Comparison of ENCODE assay signal across 8 cellular contexts in genomic region chr9:35829764-35830096, GRCh38. TPM values are rescaled to one million over a fixed set of nuclear protein-coding genes. Genes with fewer than 3 reads are reported as not detected.
DNase-seq lines count a peak whose midpoint lies in the region; ATAC-seq and TF ChIP-seq lines count a peak whose summit lies in the region.

No MANE protein-coding gene starts in this region.

- no peak for TF ChIP-seq EP300 in tibial nerve (IDR thresholded peaks at IDR 0.05)

- no peak for DNase-seq in activated T-cell treated with anti-CD3 and anti-CD28 coated beads, Interleukin-2, amount 50 U/mL, for 24 hours
- DNase-seq in activated T-cell treated with anti-CD3 and anti-CD28 coated beads, Interleukin-2, amount 50 U/mL, for 48 hours = no peak
- DNase-seq in right lobe of liver (no peak), tibial nerve (ENCODE audit: low spot score in 2 of 2) (no peak), HuH-7 (ENCODE audit: low spot score) (no peak), cerebellum (ENCODE audit: low spot score) (no peak)

- H3K4me3 Mint-ChIP-seq in activated T-cell treated with anti-CD3 and anti-CD28 coated beads, Interleukin-2, amount 50 U/mL, for 24 hours = peak overlapping the region; percentile 75

- H3K27ac Mint-ChIP-seq in activated T-cell treated with anti-CD3 and anti-CD28 coated beads, Interleukin-2, amount 50 U/mL, for 24 hours = peak overlapping the region; percentile 62

- H3K9me3 ChIP-seq in right lobe of liver = no peaks in the 10 kb centered on the region
- H3K9me3 ChIP-seq in tibial nerve = no peaks in the 10 kb centered on the region

- H3K36me3 Mint-ChIP-seq in activated T-cell treated with anti-CD3 and anti-CD28 coated beads, Interleukin-2, amount 50 U/mL, for 24 hours (ENCODE audit: low read depth) = peaks cover 3% of the 10 kb centered on the region

- H3K4me3 ChIP-seq in right lobe of liver (peak overlapping the region; percentile 62 to 88 (median 75)), tibial nerve (peak overlapping the region; percentile 53 to 96 (median 84))

- 45% methylated on average over 2 of the region's 2 CpGs for WGBS in right lobe of liver (ENCODE audit: insufficient coverage, low coverage, low lambda C conversion rate, missing lambda C conversion rate)
- 31 to 47% methylated on average over 2 of the region's 2 CpGs for WGBS in tibial nerve, 2 donors

- H3K9me3 Mint-ChIP-seq in activated T-cell treated with anti-CD3 and anti-CD28 coated beads, Interleukin-2, amount 50 U/mL, for 24 hours = no peaks in the 10 kb centered on the region

- no peaks in the 10 kb centered on the region for H3K27me3 Mint-ChIP-seq in activated T-cell treated with anti-CD3 and anti-CD28 coated beads, Interleukin-2, amount 50 U/mL, for 24 hours

- no peaks in the 10 kb centered on the region for H3K27me3 ChIP-seq in right lobe of liver
- H3K27me3 ChIP-seq in tibial nerve = no peaks in the 10 kb centered on the region

- H3K36me3 ChIP-seq in right lobe of liver (no peaks in the 10 kb centered on the region), tibial nerve (no peaks in the 10 kb centered on the region)

- H3K27ac ChIP-seq in angular gyrus (ENCODE audit: low read depth, low read length) (peak overlapping the region; percentile 22), right lobe of liver (peak overlapping the region in 1 of 3 donors; percentile 87), tibial nerve (peak overlapping the region; percentile 93 to 100 (median 98))

- TF ChIP-seq POLR2A in right lobe of liver (IDR thresholded peaks at IDR 0.05) (no peak), tibial nerve (IDR thresholded peaks at IDR 0.05) (no peak)

- ATAC-seq in right lobe of liver (no peak), GM19035 (IDR thresholded peaks at IDR 0.05; ENCODE audit: unreplicated experiment) (no peak)

- H3K4me1 Mint-ChIP-seq in activated T-cell treated with anti-CD3 and anti-CD28 coated beads, Interleukin-2, amount 50 U/mL, for 24 hours (ENCODE audit: low read depth) = peaks cover 22% of the 10 kb centered on the region

- intact Hi-C loops in right lobe of liver (cut with DNase I) = loop anchor here in 1 of 2 donors (10.0 kb wide), 1 partner anchor 55 kb away; no protein-coding TSS in a partner anchor

- TF ChIP-seq CTCF in right lobe of liver (IDR thresholded peaks at IDR 0.05) (no peak), tibial nerve (IDR thresholded peaks at IDR 0.05) (no peak)

- H3K4me1 ChIP-seq in right lobe of liver (peaks cover 0 to 30% (median 5%) of the 10 kb centered on the region in 4 donors), tibial nerve (peaks cover 2 to 56% (median 27%) of the 10 kb centered on the region in 4 donors)

RNA-seq across cellular contexts. Expression of gene TMEM8B, which starts 0.7 kb away (rescaled TPM):
- total RNA-seq in right lobe of liver = 1 to 10 TPM; 1.7 to 4.7 (median 3.5) TPM
- 10 to 100 TPM; 14.6 to 23.9 (median 20.1) TPM for total RNA-seq in tibial nerve
- 9.3 TPM for total RNA-seq in cerebellum

RNA-seq across cellular contexts. Expression of gene FAM221B, which starts 1.2 kb away (rescaled TPM):
- not detected for total RNA-seq in right lobe of liver
- not detected for total RNA-seq in tibial nerve
- total RNA-seq in cerebellum = not detected

RNA-seq across cellular contexts. Expression of gene HINT2, which starts 14.9 kb away (rescaled TPM):
- total RNA-seq in right lobe of liver (10 to 100 TPM; 46.0 to 86.3 (median 67.1) TPM), tibial nerve (10 to 100 TPM; 21.0 to 74.3 (median 35.9) TPM), cerebellum (7.5 TPM)

RNA-seq across cellular contexts. Expression of gene SPAG8, which starts 17.7 kb away (rescaled TPM):
- 1 to 10 TPM in 1 of 6 experiments, under 1 TPM in 2, not detected in 3; 0.42 to 1.3 (median 0.80) TPM for total RNA-seq in right lobe of liver
- total RNA-seq in tibial nerve = 1 to 10 TPM; 2.6 to 4.0 (median 3.5) TPM
- 4.0 TPM for total RNA-seq in cerebellum

RNA-seq across cellular contexts. Expression of gene NPR2, which starts 38.3 kb away (rescaled TPM):
- total RNA-seq in right lobe of liver (10 to 100 TPM in 5 of 6 experiments, 1 to 10 TPM in 1; 2.8 to 34.5 (median 13.1) TPM), tibial nerve (10 to 100 TPM; 26.3 to 36.0 (median 32.4) TPM), cerebellum (16.2 TPM)
